ENCODE assay signal across 8 cellular contexts in the genomic region with DNA sequence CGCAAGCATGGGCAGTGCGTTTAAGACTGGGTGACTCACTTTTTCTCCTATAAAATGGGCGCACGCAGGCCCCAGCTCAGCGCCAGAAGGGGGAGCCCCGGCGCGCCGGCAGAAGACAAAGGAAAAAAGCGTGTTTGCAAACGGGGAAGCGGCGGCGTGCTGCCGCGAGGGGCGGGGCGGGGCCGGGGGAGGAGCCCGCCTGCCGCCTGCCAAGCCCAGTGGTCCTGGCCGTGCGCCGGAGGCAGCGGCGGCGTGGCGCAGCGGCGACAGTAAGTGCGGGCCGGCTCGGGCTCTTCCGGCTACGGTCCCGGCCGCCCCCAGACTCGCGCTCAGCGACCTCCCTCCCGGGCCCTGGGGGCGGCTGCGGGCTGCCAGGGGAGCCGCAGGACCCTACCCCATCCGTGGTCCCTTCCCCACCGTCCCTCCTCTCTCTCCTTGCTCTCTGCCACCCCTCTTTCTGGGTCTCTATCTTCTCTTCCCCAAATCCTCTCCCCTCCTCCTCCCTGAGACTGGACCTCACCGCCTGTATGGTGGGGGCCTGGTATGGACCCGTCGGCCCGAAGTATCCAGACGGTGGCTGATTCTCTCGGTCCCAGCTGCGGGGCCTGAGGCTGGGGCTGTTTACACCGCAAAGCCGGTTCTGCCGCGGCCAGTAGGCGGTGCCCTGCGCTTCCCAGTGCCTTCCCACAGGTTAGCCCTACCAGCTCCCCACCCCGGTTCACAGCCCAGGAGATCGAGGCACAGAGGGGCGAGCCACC. TPM values are rescaled to one million over a fixed set of nuclear protein-coding genes. Genes with fewer than 3 reads are reported as not detected.
DNase-seq lines count a peak whose midpoint lies in the region; ATAC-seq and TF ChIP-seq lines count a peak whose summit lies in the region.

Gene SLC29A3, plus strand, starts transcription at position 218 of the 758 bp plus-strand sequence. Its CDS starts 51 bp downstream, at position 269.

- H3K27me3 Mint-ChIP-seq in CD4-positive, CD25-positive, alpha-beta regulatory T cell, result no peaks in the 10 kb centered on the region

- H3K9ac ChIP-seq in NT2/D1 (ENCODE audit: insufficient read length, low read depth), result peak within 1 kb of the TSS; percentile 83

- peak; percentile 87 to 88 for ATAC-seq in CD4-positive, CD25-positive, alpha-beta regulatory T cell (ENCODE audit: low read depth in 2 of 2)
- peak; percentile 74 for ATAC-seq in GM19328 (IDR thresholded peaks at IDR 0.05; ENCODE audit: unreplicated experiment)
- peak; percentile 94 for ATAC-seq in mucosa of descending colon

- H3K4me1 ChIP-seq in CD4-positive, CD25-positive, alpha-beta regulatory T cell (ENCODE audit: control insufficient read depth, insufficient read depth, low read length, poor library complexity, severe bottlenecking), result peaks cover 27% of the 10 kb centered on the region
- peaks cover 9% of the 10 kb centered on the region for H3K4me1 ChIP-seq in NT2/D1 (ENCODE audit: insufficient read depth, insufficient read length)
- H3K4me1 ChIP-seq in mucosa of descending colon (ENCODE audit: low read depth), result peaks cover 9% of the 10 kb centered on the region

- peak; percentile 74 to 92 (median 79) for DNase-seq in CD4-positive, CD25-positive, alpha-beta regulatory T cell
- DNase-seq in HK-2 (ENCODE audit: unreplicated experiment), result peak; percentile 88
- DNase-seq in NT2/D1 (ENCODE audit: low read depth, low spot score), result peak; percentile 67
- DNase-seq in activated CD8-positive, alpha-beta memory T cell treated with anti-CD3 and anti-CD28 coated beads, Interleukin-2, amount 50 U/mL, for 48 hours, result peak; percentile 90
- peak; percentile 86 for DNase-seq in epithelial cell of esophagus (ENCODE audit: low read depth)
- DNase-seq in mucosa of descending colon, result peak; percentile 87 to 89 (median 87)
- DNase-seq in stimulated activated CD8-positive, alpha-beta memory T cell treated with anti-CD3 and anti-CD28 coated beads, Interleukin-4, amount 100 ng/mL, for 1 hour (ENCODE audit: low read depth in 2 of 2, low spot score in 1 of 2), result peak; percentile 46 to 69

- H3K9me3 ChIP-seq in CD4-positive, CD25-positive, alpha-beta regulatory T cell (ENCODE audit: control insufficient read depth in 2 of 2, low read length in 2 of 2), result no peaks in the 10 kb centered on the region
- no peaks in the 10 kb centered on the region for H3K9me3 ChIP-seq in NT2/D1 (ENCODE audit: insufficient read depth, low read length)
- H3K9me3 ChIP-seq in mucosa of descending colon, result no peaks in the 10 kb centered on the region

- H3K4me1 Mint-ChIP-seq in CD4-positive, CD25-positive, alpha-beta regulatory T cell, result peaks cover 6 to 52% (median 31%) of the 10 kb centered on the region in 4 donors

- H3K4me3 Mint-ChIP-seq in CD4-positive, CD25-positive, alpha-beta regulatory T cell, result peak within 1 kb of the TSS; percentile 77 to 95 (median 94)

- no peaks in the 10 kb centered on the region for H3K27me3 ChIP-seq in CD4-positive, CD25-positive, alpha-beta regulatory T cell (ENCODE audit: control insufficient read depth, insufficient read depth, low read length)
- peaks cover under 1% of the 10 kb centered on the region for H3K27me3 ChIP-seq in NT2/D1 (ENCODE audit: insufficient read depth, insufficient read length)

- peak within 1 kb of the TSS; percentile 66 for H3K4me3 ChIP-seq in CD4-positive, CD25-positive, alpha-beta regulatory T cell (ENCODE audit: low read depth, low read length)
- H3K4me3 ChIP-seq in NT2/D1 (ENCODE audit: insufficient read length, low read depth) (peak within 1 kb of the TSS; percentile 64), epithelial cell of esophagus (ENCODE audit: low read length) (peak within 1 kb of the TSS; percentile 58), mucosa of descending colon (peak within 1 kb of the TSS; percentile 35)

- peaks cover 4% of the 10 kb centered on the region for H3K36me3 ChIP-seq in CD4-positive, CD25-positive, alpha-beta regulatory T cell (ENCODE audit: control insufficient read depth, insufficient read depth, low read length)
- peaks cover 15% of the 10 kb centered on the region for H3K36me3 ChIP-seq in NT2/D1 (ENCODE audit: insufficient read depth, insufficient read length, low read length)
- no peaks in the 10 kb centered on the region for H3K36me3 ChIP-seq in mucosa of descending colon (ENCODE audit: low read depth)

- no peaks in the 10 kb centered on the region for H3K9me3 Mint-ChIP-seq in CD4-positive, CD25-positive, alpha-beta regulatory T cell

- intact Hi-C loops in mucosa of descending colon (cut with DNase I, micrococcal nuclease), result loop anchor here (10.0 kb wide), 2 partner anchors 256 to 386 kb away; no protein-coding TSS in a partner anchor

- peak within 1 kb of the TSS; percentile 72 to 91 (median 88) for H3K27ac Mint-ChIP-seq in CD4-positive, CD25-positive, alpha-beta regulatory T cell

- peaks cover 15% of the 10 kb centered on the region for H3K36me3 Mint-ChIP-seq in CD4-positive, CD25-positive, alpha-beta regulatory T cell

- TF ChIP-seq CTCF in epithelial cell of esophagus (IDR thresholded peaks at IDR 0.05; ENCODE audit: insufficient read depth, low read depth, low read length, missing control alignments) (peak; percentile 79), mucosa of descending colon (IDR thresholded peaks at IDR 0.05) (peak; percentile 47)

- peak within 1 kb of the TSS; percentile 44 for H3K27ac ChIP-seq in CD4-positive, CD25-positive, alpha-beta regulatory T cell (ENCODE audit: insufficient read depth, low read length, poor library complexity, severe bottlenecking)

RNA-seq across cellular contexts. Expression of gene SLC29A3, which starts in this region (rescaled TPM):
- 4.8 TPM for total RNA-seq in CD4-positive, CD25-positive, alpha-beta regulatory T cell
- polyA plus RNA-seq in CD4-positive, CD25-positive, alpha-beta regulatory T cell, result 10 to 100 TPM in 3 of 4 donors, 1 to 10 TPM in 1; 9.4 to 16.2 (median 12.4) TPM
- 1 to 10 TPM; 6.0 to 6.4 (median 6.3) TPM for total RNA-seq in mucosa of descending colon

Comparison
In these comparisons a context has a peak if more than half of its experiments do, and no peak if none do; other contexts are left out.
1. Peak in every context shown above with its lines: DNase-seq, ATAC-seq, H3K4me3 ChIP-seq and H3K27ac ChIP-seq.